Comparison of ENCODE assay signal across 15 cellular contexts in genomic region chr19:8557637-8558238, GRCh38.
DNase-seq lines count a peak whose midpoint lies in the region; ATAC-seq lines count a peak whose summit lies in the region.
"Had no signal": no experiment of that assay in that cellular context is flagged by ENCODE, and none has a peak within 500 bp of the region (broad histone marks: within the 10 kb centered on the region; RNA-seq: fewer than 3 reads in every experiment).

No MANE protein-coding gene starts in this region.

- DNase-seq in activated naive CD4-positive, alpha-beta T cell treated with anti-CD3 and anti-CD28 coated beads, Interleukin-2, amount 10 ng/mL, durations not matched to agents 7 days and 5 days, result no peak
- DNase-seq in activated naive CD4-positive, alpha-beta T cell treated with anti-CD3 and anti-CD28 coated beads, Interleukin-2, amount 50 U/mL, for 16 hours, result no peak
- DNase-seq in RPMI8226 (peak; percentile 25), superior temporal gyrus (ENCODE audit: extremely low spot score) (no peak)
- no peak for DNase-seq in effector memory CD8-positive, alpha-beta T cell
- DNase-seq: amniotic stem cell; cortex of kidney; NCI-H1436 treated with DMSO at 0.1 percent for 48 hours; OCI-M1; stimulated activated CD4-positive, alpha-beta T cell treated with anti-CD3 and anti-CD28 coated beads, Interleukin-15, amount 100 ng/mL, for 24 hours; SW 1271; trophoblast cell had no signal

- no peaks in the 10 kb centered on the region for H3K9me3 Mint-ChIP-seq in activated naive CD4-positive, alpha-beta T cell treated with anti-CD3 and anti-CD28 coated beads, Interleukin-2, amount 10 ng/mL, durations not matched to agents 7 days and 5 days
- no peaks in the 10 kb centered on the region for H3K9me3 Mint-ChIP-seq in effector memory CD8-positive, alpha-beta T cell
- no peaks in the 10 kb centered on the region for H3K9me3 Mint-ChIP-seq in stimulated activated memory B cell treated with anti-CD40 and anti-IgM and Interleukin-4, amounts not matched to agents 10 μg/mL and 1 μg/mL and 100 μg/mL, for 72 hours

- H3K27me3 Mint-ChIP-seq in activated naive CD4-positive, alpha-beta T cell treated with anti-CD3 and anti-CD28 coated beads, Interleukin-2, amount 10 ng/mL, durations not matched to agents 7 days and 5 days, result no peaks in the 10 kb centered on the region
- no peaks in the 10 kb centered on the region for H3K27me3 Mint-ChIP-seq in effector memory CD8-positive, alpha-beta T cell
- H3K27me3 Mint-ChIP-seq in stimulated activated memory B cell treated with anti-CD40 and anti-IgM and Interleukin-4, amounts not matched to agents 10 μg/mL and 1 μg/mL and 100 μg/mL, for 72 hours, result no peaks in the 10 kb centered on the region

- H3K4me3 Mint-ChIP-seq in activated naive CD4-positive, alpha-beta T cell treated with anti-CD3 and anti-CD28 coated beads, Interleukin-2, amount 10 ng/mL, durations not matched to agents 7 days and 5 days, result no peak overlapping the region
- peak overlapping the region; percentile 53 to 74 for H3K4me3 Mint-ChIP-seq in effector memory CD8-positive, alpha-beta T cell
- no peak overlapping the region for H3K4me3 Mint-ChIP-seq in stimulated activated memory B cell treated with anti-CD40 and anti-IgM and Interleukin-4, amounts not matched to agents 10 μg/mL and 1 μg/mL and 100 μg/mL, for 72 hours

- peak overlapping the region; percentile 87 for H3K27ac Mint-ChIP-seq in activated naive CD4-positive, alpha-beta T cell treated with anti-CD3 and anti-CD28 coated beads, Interleukin-2, amount 10 ng/mL, durations not matched to agents 7 days and 5 days
- H3K27ac Mint-ChIP-seq in effector memory CD8-positive, alpha-beta T cell, result peak overlapping the region; percentile 94 to 98
- peak overlapping the region; percentile 54 for H3K27ac Mint-ChIP-seq in stimulated activated memory B cell treated with anti-CD40 and anti-IgM and Interleukin-4, amounts not matched to agents 10 μg/mL and 1 μg/mL and 100 μg/mL, for 72 hours

- CTCF ChIA-PET in activated naive CD4-positive, alpha-beta T cell treated with anti-CD3 and anti-CD28 coated beads, Interleukin-2, amount 10 ng/mL, durations not matched to agents 7 days and 5 days (lab: Charles Lee), result interaction anchor here (0.6 to 2.8 kb wide), 2 partner anchors 12 to 21 kb away, joined by 3 to 28 read pairs; partner anchors contain the start of gene MYO1F

- H3K36me3 Mint-ChIP-seq in activated naive CD4-positive, alpha-beta T cell treated with anti-CD3 and anti-CD28 coated beads, Interleukin-2, amount 10 ng/mL, durations not matched to agents 7 days and 5 days, result peaks cover 49% of the 10 kb centered on the region
- H3K36me3 Mint-ChIP-seq in effector memory CD8-positive, alpha-beta T cell (ENCODE audit: insufficient read depth), result peaks cover 74% of the 10 kb centered on the region
- H3K36me3 Mint-ChIP-seq in stimulated activated memory B cell treated with anti-CD40 and anti-IgM and Interleukin-4, amounts not matched to agents 10 μg/mL and 1 μg/mL and 100 μg/mL, for 72 hours, result peaks cover 40% of the 10 kb centered on the region

- peaks cover 43% of the 10 kb centered on the region for H3K4me1 Mint-ChIP-seq in activated naive CD4-positive, alpha-beta T cell treated with anti-CD3 and anti-CD28 coated beads, Interleukin-2, amount 10 ng/mL, durations not matched to agents 7 days and 5 days
- H3K4me1 Mint-ChIP-seq in effector memory CD8-positive, alpha-beta T cell (ENCODE audit: low read depth in 2 of 2), result peaks cover 47 to 60% of the 10 kb centered on the region in 2 donors
- peaks cover 26% of the 10 kb centered on the region for H3K4me1 Mint-ChIP-seq in stimulated activated memory B cell treated with anti-CD40 and anti-IgM and Interleukin-4, amounts not matched to agents 10 μg/mL and 1 μg/mL and 100 μg/mL, for 72 hours

- no peak for ATAC-seq in effector memory CD8-positive, alpha-beta T cell (replicated peaks)
- no peak for ATAC-seq in stimulated activated memory B cell treated with anti-CD40 and anti-IgM and Interleukin-4, amounts not matched to agents 10 μg/mL and 1 μg/mL and 100 μg/mL, for 72 hours
- ATAC-seq in HG02840 (IDR thresholded peaks at IDR 0.05; ENCODE audit: low FRiP score, unreplicated experiment) (no peak), HG02884 (IDR thresholded peaks at IDR 0.05; ENCODE audit: unreplicated experiment) (no peak)

Comparison
In these comparisons a context has a peak if more than half of its experiments do, and no peak if none do; other contexts are left out.
1. H3K4me3 Mint-ChIP-seq: peak in effector memory CD8-positive, alpha-beta T cell (2 of 2); none in activated naive CD4-positive, alpha-beta T cell treated with anti-CD3 and anti-CD28 coated beads, Interleukin-2, amount 10 ng/mL, durations not matched to agents 7 days and 5 days (single experiment) and stimulated activated memory B cell treated with anti-CD40 and anti-IgM and Interleukin-4, amounts not matched to agents 10 μg/mL and 1 μg/mL and 100 μg/mL, for 72 hours (single experiment).
2. Peak in every context shown above with its lines, with median percentiles within 50 percentile points of each other: H3K27ac Mint-ChIP-seq.